9 cellular contexts compared by ENCODE assay signal in the genomic region with DNA sequence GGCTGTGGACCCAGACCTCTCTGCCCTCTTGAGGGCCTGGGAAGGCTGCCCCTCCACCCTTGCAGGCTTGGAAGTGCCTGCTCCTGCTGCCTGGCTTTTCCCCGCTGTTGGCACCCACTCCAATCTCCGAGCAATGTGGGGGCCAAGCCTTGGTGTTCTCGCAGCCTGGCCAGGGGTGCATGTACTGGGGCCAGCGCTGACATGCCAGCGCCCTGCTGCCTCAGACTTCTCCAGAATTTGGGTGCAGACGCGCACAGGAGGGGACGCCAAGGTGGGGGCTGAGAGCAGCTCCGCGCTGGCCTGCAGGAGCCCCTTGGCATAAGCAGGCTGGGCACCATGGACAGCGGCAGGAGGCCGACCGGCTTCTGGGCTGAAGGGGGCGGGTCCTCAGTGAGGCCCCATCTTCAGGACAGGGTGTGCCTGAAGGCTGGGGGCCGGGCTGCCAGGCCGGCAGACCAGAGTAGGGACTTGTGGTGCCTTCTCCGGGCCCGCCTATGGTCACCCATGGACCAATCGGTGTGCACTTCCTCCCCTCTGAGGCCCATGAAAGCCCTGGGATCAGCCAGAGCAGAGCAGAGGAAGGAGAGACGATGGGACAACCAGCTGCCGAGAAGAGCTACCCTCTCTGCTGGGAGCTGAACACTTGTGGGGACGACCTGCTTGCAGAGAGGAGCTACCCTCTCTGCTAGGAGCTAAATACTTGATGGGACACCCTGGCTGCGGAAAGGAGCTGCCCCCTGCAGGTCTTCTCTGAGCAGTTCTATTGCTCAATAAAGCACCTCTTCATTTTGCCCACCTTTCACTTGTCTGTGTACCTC.
A peak's percentile ranks its signal among the peaks of the same experiment; 100 is the strongest.
DNase-seq lines count a peak whose midpoint lies in the region; ATAC-seq and TF ChIP-seq lines count a peak whose summit lies in the region.
"Had no signal": no experiment of that assay in that cellular context is flagged by ENCODE, and none has a peak within 500 bp of the region (broad histone marks: within the 10 kb centered on the region; RNA-seq: fewer than 3 reads in every experiment).

No MANE protein-coding gene starts in this region.

- no peaks in the 10 kb centered on the region for H3K36me3 Mint-ChIP-seq in activated CD8-positive, alpha-beta T cell treated with anti-CD3 and anti-CD28 coated beads for 36 hours (ENCODE audit: low read depth)
- H3K36me3 Mint-ChIP-seq: activated naive CD4-positive, alpha-beta T cell treated with anti-CD3 and anti-CD28 coated beads, Interleukin-2, amount 50 U/mL, for 24 hours had no signal

- H3K27me3 Mint-ChIP-seq in activated CD8-positive, alpha-beta T cell treated with anti-CD3 and anti-CD28 coated beads for 36 hours = no peaks in the 10 kb centered on the region

- TF ChIP-seq POLR2A in testis (IDR thresholded peaks at IDR 0.05) = no peak

- H3K9me3 ChIP-seq in iPS-18c (ENCODE audit: control insufficient read depth, insufficient read depth, low read length) = no peaks in the 10 kb centered on the region
- H3K9me3 ChIP-seq in testis = no peaks in the 10 kb centered on the region

- no peak overlapping the region for H3K27ac ChIP-seq in testis

- in situ Hi-C loops in ACHN (cut with HindIII; ENCODE audit: low pct_ligation_motif_present, low pct_unique_long_range_greater_than_20kb, low sequenced_read_pairs) = no loop called here

- no peaks in the 10 kb centered on the region for H3K27me3 ChIP-seq in testis

- no peak overlapping the region for H3K27ac Mint-ChIP-seq in activated CD8-positive, alpha-beta T cell treated with anti-CD3 and anti-CD28 coated beads for 36 hours
- H3K27ac Mint-ChIP-seq: activated naive CD4-positive, alpha-beta T cell treated with anti-CD3 and anti-CD28 coated beads, Interleukin-2, amount 50 U/mL, for 24 hours had no signal

- no peak for TF ChIP-seq CTCF in activated CD8-positive, alpha-beta T cell treated with anti-CD3 and anti-CD28 coated beads for 36 hours (IDR thresholded peaks at IDR 0.05)
- TF ChIP-seq CTCF in testis (IDR thresholded peaks at IDR 0.05) = no peak

- POLR2A ChIA-PET in HEK293T (lab: Yijun Ruan, JAX) = interaction anchor here (0.7 to 1.0 kb wide), 2 partner anchors 11 to 304 kb away, joined by 3 read pairs; a partner anchor contains a TSS
- POLR2A ChIA-PET in activated CD8-positive, alpha-beta T cell treated with anti-CD3 and anti-CD28 coated beads for 36 hours (lab: Charles Lee) = no interaction called here

- no peaks in the 10 kb centered on the region for H3K4me1 Mint-ChIP-seq in activated CD8-positive, alpha-beta T cell treated with anti-CD3 and anti-CD28 coated beads for 36 hours (ENCODE audit: low read depth)
- H3K4me1 Mint-ChIP-seq: activated naive CD4-positive, alpha-beta T cell treated with anti-CD3 and anti-CD28 coated beads, Interleukin-2, amount 50 U/mL, for 24 hours had no signal

- H3K4me3 ChIP-seq in iPS-18c (ENCODE audit: insufficient read depth, low read depth, low read length) (peak overlapping the region; percentile 38), testis (no peak overlapping the region)

- H3K4me1 ChIP-seq in testis = no peaks in the 10 kb centered on the region

- CTCF ChIA-PET in HEK293T (lab: Yijun Ruan, JAX) = interaction anchor here (0.6 to 1.5 kb wide), 13 partner anchors 8 to 617 kb away, joined by 3 to 7 read pairs (median 3); no protein-coding TSS in a partner anchor
- CTCF ChIA-PET in activated CD8-positive, alpha-beta T cell treated with anti-CD3 and anti-CD28 coated beads for 36 hours (lab: Charles Lee) = interaction anchor here (1.0 kb wide), 2 partner anchors 30 to 326 kb away, joined by 4 to 8 read pairs; no protein-coding TSS in a partner anchor

- DNase-seq in ACHN = peak; percentile 42
- DNase-seq in HEK293T (ENCODE audit: extremely low spot score) = peak; percentile 25
- peak; percentile 19 for DNase-seq in activated CD8-positive, alpha-beta T cell treated with anti-CD3 and anti-CD28 coated beads for 36 hours
- DNase-seq in testis = peak; percentile 50
- DNase-seq in mesenteric fat pad (ENCODE audit: low spot score) = no peak

- no peaks in the 10 kb centered on the region for H3K36me3 ChIP-seq in testis (ENCODE audit: low read depth, missing control alignments)

- intact Hi-C loops in activated CD8-positive, alpha-beta T cell treated with anti-CD3 and anti-CD28 coated beads for 36 hours (cut with micrococcal nuclease) = no loop called here
- intact Hi-C loops in testis (cut with DNase I; ENCODE audit: low total_unique reads) = no loop called here

- no peaks in the 10 kb centered on the region for H3K9me3 Mint-ChIP-seq in activated CD8-positive, alpha-beta T cell treated with anti-CD3 and anti-CD28 coated beads for 36 hours
- H3K9me3 Mint-ChIP-seq: activated naive CD4-positive, alpha-beta T cell treated with anti-CD3 and anti-CD28 coated beads, Interleukin-2, amount 50 U/mL, for 24 hours had no signal

- no peak overlapping the region for H3K4me3 Mint-ChIP-seq in activated CD8-positive, alpha-beta T cell treated with anti-CD3 and anti-CD28 coated beads for 36 hours
- H3K4me3 Mint-ChIP-seq: activated naive CD4-positive, alpha-beta T cell treated with anti-CD3 and anti-CD28 coated beads, Interleukin-2, amount 50 U/mL, for 24 hours had no signal

- ATAC-seq in activated CD8-positive, alpha-beta T cell treated with anti-CD3 and anti-CD28 coated beads for 36 hours = peak; percentile 53
- ATAC-seq in GM21619 (IDR thresholded peaks at IDR 0.05; ENCODE audit: unreplicated experiment) = no peak
- no peak for ATAC-seq in GM21825 (IDR thresholded peaks at IDR 0.05; ENCODE audit: unreplicated experiment)

- 0% methylated on average over 17 of the region's 23 CpGs; no CpG with 5 or more reads in 1 of the 2 donors for WGBS in testis, 2 donors

TF ChIP-seq in HEK293T, 16 proteins besides CTCF, POLR2A, EP300 and RAD21:
- TF ChIP-seq ARNT (IDR thresholded peaks at IDR 0.05) (no peak), BHLHE40 (IDR thresholded peaks at IDR 0.05; ENCODE audit: borderline replicate concordance) (no peak), HDGF (IDR thresholded peaks at IDR 0.05; ENCODE audit: borderline replicate concordance) (no peak), ELF4 (IDR thresholded peaks at IDR 0.05) (no peak), TARDBP (IDR thresholded peaks at IDR 0.05) (no peak), FOXM1 (IDR thresholded peaks at IDR 0.05; ENCODE audit: borderline replicate concordance) (no peak), FOXA1 (IDR thresholded peaks at IDR 0.05) (no peak), L3MBTL2 (conservative IDR thresholded peaks at IDR 0.05) (no peak), ZNF384 (IDR thresholded peaks at IDR 0.05) (no peak), CTBP1 (IDR thresholded peaks at IDR 0.05; ENCODE audit: borderline replicate concordance) (no peak)
